Comparison of ENCODE assay signal across 19 cellular contexts in the genomic region with DNA sequence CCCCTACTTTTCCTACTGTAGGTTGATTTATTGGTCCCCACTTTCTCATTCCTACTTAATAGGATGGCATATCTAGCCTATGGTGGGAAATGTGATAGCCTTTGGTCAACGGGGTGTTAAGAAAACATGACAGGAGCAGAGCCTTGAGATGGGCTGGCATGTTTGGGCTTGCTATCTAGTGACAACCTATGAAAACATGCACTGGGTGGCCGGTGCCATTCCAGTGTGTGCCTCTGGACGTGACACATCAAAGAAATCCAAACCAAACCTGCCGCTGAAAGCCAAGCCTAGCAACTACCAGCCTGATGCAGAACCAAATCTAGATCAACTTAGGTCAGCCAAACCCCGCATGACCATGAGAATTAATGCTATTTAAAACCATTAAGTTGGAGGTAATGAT.
"Had no signal": no experiment of that assay in that cellular context is flagged by ENCODE, and none has a peak within 500 bp of the region (broad histone marks: within the 10 kb centered on the region; RNA-seq: fewer than 3 reads in every experiment).

No MANE protein-coding gene starts in this region.

- H3K9me3 ChIP-seq: esophagus muscularis mucosa, gastroesophageal sphincter, neutrophil, stomach, thoracic aorta, transverse colon had no signal

- H3K27ac ChIP-seq: epithelial cell of prostate, esophagus muscularis mucosa, gastroesophageal sphincter, neutrophil, stomach, thoracic aorta, transverse colon had no signal

- H3K4me1 ChIP-seq: esophagus muscularis mucosa, gastroesophageal sphincter, stomach, transverse colon had no signal

- H3K36me3 ChIP-seq: esophagus muscularis mucosa, gastroesophageal sphincter, neutrophil, stomach, thoracic aorta, transverse colon had no signal

- H3K4me3 ChIP-seq: esophagus muscularis mucosa, gastroesophageal sphincter, lung, stomach, thoracic aorta, transverse colon had no signal

- DNase-seq: effector memory CD4-positive, alpha-beta T cell; glutamatergic neuron; kidney; left cardiac atrium; left ventricle myocardium superior; mesendoderm; naive thymus-derived CD4-positive, alpha-beta T cell; small intestine; stimulated activated CD4-positive, alpha-beta T cell treated with anti-CD3 and anti-CD28 coated beads, Interleukin-12 subunit alpha, Interleukin-12 subunit beta, amount 100 ng/mL, for 4 hours; stimulated activated naive CD4-positive, alpha-beta T cell; stomach; substantia nigra; transverse colon had no signal

- H3K27me3 ChIP-seq: esophagus muscularis mucosa, gastroesophageal sphincter, neutrophil, stomach, transverse colon had no signal
